ENCODE assay signal across 14 cellular contexts in genomic region chr14:106509176-106509575, GRCh38.
"Had no signal": no experiment of that assay in that cellular context is flagged by ENCODE, and none has a peak within 500 bp of the region (broad histone marks: within the 10 kb centered on the region; RNA-seq: fewer than 3 reads in every experiment).

No MANE protein-coding gene starts in this region.

- H3K9me3 ChIP-seq: esophagus squamous epithelium, lower lobe of right lung, neutrophil, stomach, testis, upper lobe of right lung had no signal

- H3K4me3 ChIP-seq: esophagus squamous epithelium, lower lobe of right lung, stomach, testis, upper lobe of right lung had no signal

- H3K27me3 ChIP-seq: testis, upper lobe of right lung had no signal

- H3K4me1 Mint-ChIP-seq: mesothelial cell of epicardium had no signal

- H3K27ac ChIP-seq: esophagus squamous epithelium, lower lobe of right lung, neutrophil, stomach, upper lobe of right lung had no signal

- ATAC-seq: left cardiac atrium, lower lobe of right lung, upper lobe of right lung had no signal

- H3K4me3 Mint-ChIP-seq: activated B cell treated with CpG ODN at 0.5 μM for 24 hours; activated naive CD4-positive, alpha-beta T cell treated with anti-CD3 and anti-CD28 coated beads, Interleukin-2, amount 10 ng/mL, durations not matched to agents 7 days and 5 days; mesothelial cell of epicardium had no signal

- H3K36me3 Mint-ChIP-seq: activated naive CD4-positive, alpha-beta T cell treated with anti-CD3 and anti-CD28 coated beads, Interleukin-2, amount 10 ng/mL, durations not matched to agents 7 days and 5 days; mesothelial cell of epicardium had no signal

- DNase-seq: activated B cell treated with CpG ODN at 0.5 μM for 24 hours; activated CD4-positive, alpha-beta T cell treated with anti-CD3 and anti-CD28 coated beads, Interleukin-2, amount 50 U/mL, for 48 hours; activated naive CD4-positive, alpha-beta T cell treated with anti-CD3 and anti-CD28 coated beads, Interleukin-2, amount 10 ng/mL, durations not matched to agents 7 days and 5 days; amniotic stem cell; esophagus squamous epithelium; glutamatergic neuron; left cardiac atrium; lower lobe of right lung; stimulated activated CD4-positive, alpha-beta T cell treated with anti-CD3 and anti-CD28 coated beads, Interleukin-1b, Interleukin-23, amount 100 ng/mL, for 48 hours; stomach; testis; upper lobe of right lung had no signal

- H3K9me3 Mint-ChIP-seq: activated B cell treated with CpG ODN at 0.5 μM for 24 hours; activated naive CD4-positive, alpha-beta T cell treated with anti-CD3 and anti-CD28 coated beads, Interleukin-2, amount 10 ng/mL, durations not matched to agents 7 days and 5 days had no signal

- H3K27ac Mint-ChIP-seq: activated B cell treated with CpG ODN at 0.5 μM for 24 hours, mesothelial cell of epicardium had no signal

- H3K36me3 ChIP-seq: esophagus squamous epithelium, lower lobe of right lung, neutrophil, stomach, upper lobe of right lung had no signal

- H3K4me1 ChIP-seq: esophagus squamous epithelium, lower lobe of right lung, stomach, upper lobe of right lung had no signal
